In the genomic region with DNA sequence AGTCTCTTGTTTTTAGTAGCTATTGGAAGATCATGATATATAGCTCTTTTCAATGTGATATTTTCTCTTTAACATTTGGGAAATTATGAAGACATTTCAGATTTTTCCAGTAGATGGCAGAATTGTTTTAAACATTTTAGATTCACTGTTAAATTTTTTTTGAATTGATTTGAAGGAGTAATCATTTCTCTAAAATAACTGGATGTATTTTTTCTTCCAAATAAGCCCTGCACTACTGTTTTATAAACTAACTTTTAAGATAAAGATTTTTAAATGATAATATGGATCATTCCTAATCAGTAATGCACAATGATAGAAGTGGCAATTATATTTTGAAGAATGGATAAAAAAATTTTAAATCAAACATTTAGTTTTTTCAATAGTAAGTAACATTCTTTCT, we compare ENCODE assay signal across 9 cellular contexts. TPM values are rescaled to one million over a fixed set of nuclear protein-coding genes. Genes with fewer than 3 reads are reported as not detected.
A peak's percentile ranks its signal among the peaks of the same experiment; 100 is the strongest.
DNase-seq lines count a peak whose midpoint lies in the region; ATAC-seq and TF ChIP-seq lines count a peak whose summit lies in the region.
"Had no signal": no experiment of that assay in that cellular context is flagged by ENCODE, and none has a peak within 500 bp of the region (broad histone marks: within the 10 kb centered on the region; RNA-seq: fewer than 3 reads in every experiment).

No MANE protein-coding gene starts in this region.

- H3K27ac Mint-ChIP-seq in osteocyte (ENCODE audit: unreplicated experiment): no peak overlapping the region

- H3K4me1 Mint-ChIP-seq in osteocyte (ENCODE audit: unreplicated experiment): no peaks in the 10 kb centered on the region

- H3K9me3 Mint-ChIP-seq in osteocyte (ENCODE audit: unreplicated experiment): peaks cover 10% of the 10 kb centered on the region

- TF ChIP-seq CTCF in NB4 (IDR thresholded peaks at IDR 0.05; ENCODE audit: low read depth, low read length) (no peak), osteocyte (IDR thresholded peaks at IDR 0.05) (peak; percentile 55)

- TF ChIP-seq POLR2A in NB4 (IDR thresholded peaks at IDR 0.05; ENCODE audit: extremely low read depth, insufficient read length): no peak

- H3K27me3 Mint-ChIP-seq in osteocyte (ENCODE audit: unreplicated experiment): no peaks in the 10 kb centered on the region

- no peak overlapping the region for H3K4me3 Mint-ChIP-seq in osteocyte (ENCODE audit: unreplicated experiment)

- peaks cover 7% of the 10 kb centered on the region for H3K36me3 Mint-ChIP-seq in osteocyte (ENCODE audit: unreplicated experiment)

- ATAC-seq in HG03139 (IDR thresholded peaks at IDR 0.05; ENCODE audit: unreplicated experiment): no peak

- H3K4me3 ChIP-seq in NB4 (ENCODE audit: low read depth, low read length): no peak overlapping the region

- DNase-seq in DMS 273 (lab: John Stamatoyannopoulos, UW; ENCODE audit: unreplicated experiment) (peak; percentile 58), DMS 273 treated with DMSO at 0.1 percent for 48 hours (lab: John Stamatoyannopoulos, UW) (no peak), NB4 (ENCODE audit: low read depth) (peak; percentile 22), cerebellum (ENCODE audit: low spot score) (peak; percentile 19), osteocyte (ENCODE audit: extremely low spot score, unreplicated experiment) (no peak), DMS79 (lab: John Stamatoyannopoulos, UW) (no peak), activated gamma-delta T cell treated with Interleukin-2 at 50 U/mL for 16 hours (no peak)
- DNase-seq: NCI-H1930 had no signal

RNA-seq across cellular contexts. Expression of gene NDUFAF2, which starts 14.2 kb away (rescaled TPM):
- 8.2 TPM for total RNA-seq in cerebellum
- 22.2 and 23.4 TPM in 2 replicates for total RNA-seq in osteocyte

RNA-seq across cellular contexts. Expression of gene ERCC8, which starts 14.3 kb away (rescaled TPM):
- 35.1 TPM for total RNA-seq in cerebellum
- 11.3 and 13.4 TPM in 2 replicates for total RNA-seq in osteocyte

Comparison
In these comparisons a context has a peak if more than half of its experiments do, and no peak if none do; other contexts are left out.
1. DNase-seq: peak in DMS 273 (single experiment), NB4 (single experiment) and cerebellum (single experiment); none in DMS 273 treated with DMSO at 0.1 percent for 48 hours (single experiment), osteocyte (single experiment), DMS79 (single experiment) and activated gamma-delta T cell treated with Interleukin-2 at 50 U/mL for 16 hours (single experiment).